28 cellular contexts compared by ENCODE assay signal in the genomic region with DNA sequence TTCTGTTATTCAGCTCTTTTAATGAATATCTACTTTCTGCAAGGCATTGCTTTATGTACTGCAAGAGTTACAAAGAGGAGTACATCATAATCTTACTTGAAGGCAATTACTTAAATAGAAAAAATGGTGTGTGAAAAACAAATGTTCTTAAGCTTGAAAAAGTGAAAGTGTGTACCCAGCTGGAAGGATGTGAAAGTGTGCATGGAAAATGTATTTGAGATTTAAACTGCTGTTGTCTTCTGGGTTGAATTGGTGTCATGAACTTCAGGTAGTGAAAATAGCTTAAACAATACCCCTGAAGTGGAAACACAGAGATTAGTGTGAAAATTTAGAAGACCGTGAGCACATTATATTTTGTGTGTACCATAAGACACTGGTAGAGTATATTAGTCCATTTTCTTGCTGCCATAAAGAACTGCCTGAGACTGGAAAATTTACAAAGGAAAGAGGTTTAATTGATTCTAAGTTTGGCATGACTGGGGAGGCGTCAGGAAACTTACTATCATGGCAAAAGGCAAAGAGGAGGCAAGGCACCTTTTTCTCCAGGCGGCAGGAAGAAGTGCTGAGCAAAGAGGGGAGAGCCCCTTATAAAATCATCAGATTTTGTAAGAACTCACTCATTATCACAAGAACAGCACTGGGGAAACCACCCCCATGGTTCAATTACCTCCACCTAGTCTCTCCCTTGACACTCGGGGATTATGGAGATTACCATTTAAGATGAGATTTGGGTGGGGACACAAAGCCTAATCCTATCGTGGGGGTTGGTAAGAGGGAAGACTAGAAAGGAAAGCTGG. TPM values are rescaled to one million over a fixed set of nuclear protein-coding genes. Genes with fewer than 3 reads are reported as not detected.
DNase-seq lines count a peak whose midpoint lies in the region; ATAC-seq lines count a peak whose summit lies in the region.
"Had no signal": no experiment of that assay in that cellular context is flagged by ENCODE, and none has a peak within 500 bp of the region (broad histone marks: within the 10 kb centered on the region; RNA-seq: fewer than 3 reads in every experiment).

No MANE protein-coding gene starts in this region.

- H3K27ac ChIP-seq in right cardiac atrium (ENCODE audit: low read length) = no peak overlapping the region
- H3K27ac ChIP-seq: pancreas, stomach, uterus, VCaP had no signal

- no peaks in the 10 kb centered on the region for H3K9me3 Mint-ChIP-seq in activated naive CD4-positive, alpha-beta T cell treated with anti-CD3 and anti-CD28 coated beads for 36 hours
- no peaks in the 10 kb centered on the region for H3K9me3 Mint-ChIP-seq in activated naive CD4-positive, alpha-beta T cell treated with anti-CD3 and anti-CD28 coated beads, Interleukin-2, amount 10 ng/mL, durations not matched to agents 7 days and 5 days
- H3K9me3 Mint-ChIP-seq in activated naive CD8-positive, alpha-beta T cell treated with anti-CD3 and anti-CD28 coated beads, Interleukin-2, amount 50 U/mL, for 24 hours = no peaks in the 10 kb centered on the region
- H3K9me3 Mint-ChIP-seq: neural crest cell had no signal

- H3K4me3 ChIP-seq in right cardiac atrium (ENCODE audit: low read length) = no peak overlapping the region
- H3K4me3 ChIP-seq: lung, pancreas, skin epidermis, stomach, uterus had no signal

- peak; percentile 10 for DNase-seq in activated naive CD4-positive, alpha-beta T cell treated with anti-CD3 and anti-CD28 coated beads for 36 hours
- no peak for DNase-seq in activated naive CD4-positive, alpha-beta T cell treated with anti-CD3 and anti-CD28 coated beads, Interleukin-2, amount 10 ng/mL, durations not matched to agents 7 days and 5 days
- DNase-seq in MV-4-11 (lab: John Stamatoyannopoulos, UW) = peak; percentile 22
- DNase-seq in activated naive CD8-positive, alpha-beta T cell treated with anti-CD3 and anti-CD28 coated beads, Interleukin-2, amount 50 U/mL, for 24 hours = no peak
- DNase-seq in stimulated activated CD4-positive, alpha-beta T cell treated with anti-CD3 and anti-CD28 coated beads, Interleukin-4, amount 100 ng/mL, for 1 hour = no peak
- no peak for DNase-seq in right cardiac atrium
- no peak for DNase-seq in NCI-H1417 treated with DMSO at 0.1 percent for 48 hours (lab: John Stamatoyannopoulos, UW)
- DNase-seq: activated CD8-positive, alpha-beta memory T cell treated with anti-CD3 and anti-CD28 coated beads, Interleukin-2, amount 50 U/mL, for 48 hours; activated effector memory CD4-positive, alpha-beta T cell treated with Interleukin-2 at 50 U/mL for 16 hours; central memory CD4-positive, alpha-beta T cell; cortex of kidney; DMS153; effector memory CD8-positive, alpha-beta T cell; immature natural killer cell; Kasumi-1; left cardiac atrium; NCI-H146; NCI-H2107; pancreas; retina; stomach; T1000; uterus had no signal

- ATAC-seq in activated naive CD8-positive, alpha-beta T cell treated with anti-CD3 and anti-CD28 coated beads, Interleukin-2, amount 50 U/mL, for 24 hours = peak; percentile 11
- no peak for ATAC-seq in right cardiac atrium
- ATAC-seq: effector memory CD8-positive, alpha-beta T cell; HCT116; left cardiac atrium; pancreas had no signal

- no peaks in the 10 kb centered on the region for H3K27me3 ChIP-seq in right cardiac atrium (ENCODE audit: control insufficient read depth, insufficient read depth)
- H3K27me3 ChIP-seq: pancreas, stomach, uterus had no signal

- peaks cover 4% of the 10 kb centered on the region for H3K4me1 ChIP-seq in right cardiac atrium (ENCODE audit: control insufficient read depth, insufficient read depth, low read length)
- H3K4me1 ChIP-seq: pancreas, uterus had no signal

- CTCF ChIA-PET in activated naive CD4-positive, alpha-beta T cell treated with anti-CD3 and anti-CD28 coated beads for 36 hours (lab: Charles Lee) = interaction anchor here (1.0 kb wide), 1 partner anchor 264 kb away, joined by 3 read pairs; no protein-coding TSS in a partner anchor
- CTCF ChIA-PET in activated naive CD4-positive, alpha-beta T cell treated with anti-CD3 and anti-CD28 coated beads, Interleukin-2, amount 10 ng/mL, durations not matched to agents 7 days and 5 days (lab: Charles Lee) = no interaction called here

- WGBS in right cardiac atrium = 71% methylated on average over 5 of the region's 5 CpGs

- peak overlapping the region; percentile 16 for H3K27ac Mint-ChIP-seq in activated naive CD4-positive, alpha-beta T cell treated with anti-CD3 and anti-CD28 coated beads for 36 hours
- no peak overlapping the region for H3K27ac Mint-ChIP-seq in activated naive CD4-positive, alpha-beta T cell treated with anti-CD3 and anti-CD28 coated beads, Interleukin-2, amount 10 ng/mL, durations not matched to agents 7 days and 5 days
- peak overlapping the region; percentile 24 for H3K27ac Mint-ChIP-seq in activated naive CD8-positive, alpha-beta T cell treated with anti-CD3 and anti-CD28 coated beads, Interleukin-2, amount 50 U/mL, for 24 hours
- H3K27ac Mint-ChIP-seq: effector memory CD8-positive, alpha-beta T cell; immature natural killer cell had no signal

- no peaks in the 10 kb centered on the region for H3K9me3 ChIP-seq in right cardiac atrium (ENCODE audit: control insufficient read depth, low read length)
- H3K9me3 ChIP-seq: pancreas, stomach, uterus had no signal

- H3K4me3 Mint-ChIP-seq in activated naive CD4-positive, alpha-beta T cell treated with anti-CD3 and anti-CD28 coated beads for 36 hours = no peak overlapping the region
- no peak overlapping the region for H3K4me3 Mint-ChIP-seq in activated naive CD4-positive, alpha-beta T cell treated with anti-CD3 and anti-CD28 coated beads, Interleukin-2, amount 10 ng/mL, durations not matched to agents 7 days and 5 days
- no peak overlapping the region for H3K4me3 Mint-ChIP-seq in activated naive CD8-positive, alpha-beta T cell treated with anti-CD3 and anti-CD28 coated beads, Interleukin-2, amount 50 U/mL, for 24 hours
- H3K4me3 Mint-ChIP-seq: effector memory CD8-positive, alpha-beta T cell; immature natural killer cell; neural crest cell had no signal

- peaks cover 15% of the 10 kb centered on the region for H3K4me1 Mint-ChIP-seq in activated naive CD4-positive, alpha-beta T cell treated with anti-CD3 and anti-CD28 coated beads for 36 hours (ENCODE audit: low read depth)
- peaks cover 6% of the 10 kb centered on the region for H3K4me1 Mint-ChIP-seq in activated naive CD4-positive, alpha-beta T cell treated with anti-CD3 and anti-CD28 coated beads, Interleukin-2, amount 10 ng/mL, durations not matched to agents 7 days and 5 days
- peaks cover 22% of the 10 kb centered on the region for H3K4me1 Mint-ChIP-seq in activated naive CD8-positive, alpha-beta T cell treated with anti-CD3 and anti-CD28 coated beads, Interleukin-2, amount 50 U/mL, for 24 hours
- H3K4me1 Mint-ChIP-seq: immature natural killer cell, neural crest cell had no signal

- no peaks in the 10 kb centered on the region for H3K36me3 Mint-ChIP-seq in activated naive CD4-positive, alpha-beta T cell treated with anti-CD3 and anti-CD28 coated beads for 36 hours (ENCODE audit: low read depth)
- no peaks in the 10 kb centered on the region for H3K36me3 Mint-ChIP-seq in activated naive CD4-positive, alpha-beta T cell treated with anti-CD3 and anti-CD28 coated beads, Interleukin-2, amount 10 ng/mL, durations not matched to agents 7 days and 5 days
- no peaks in the 10 kb centered on the region for H3K36me3 Mint-ChIP-seq in activated naive CD8-positive, alpha-beta T cell treated with anti-CD3 and anti-CD28 coated beads, Interleukin-2, amount 50 U/mL, for 24 hours (ENCODE audit: low read depth)
- H3K36me3 Mint-ChIP-seq: immature natural killer cell had no signal

- intact Hi-C loops in activated naive CD4-positive, alpha-beta T cell treated with anti-CD3 and anti-CD28 coated beads for 36 hours (cut with micrococcal nuclease) = loop anchor here (2.0 kb wide), 1 partner anchor 15 kb away; no protein-coding TSS in a partner anchor
- intact Hi-C loops in right cardiac atrium (cut with DNase I) = no loop called here

- peaks cover 5% of the 10 kb centered on the region for H3K27me3 Mint-ChIP-seq in activated naive CD4-positive, alpha-beta T cell treated with anti-CD3 and anti-CD28 coated beads for 36 hours (ENCODE audit: low read depth)
- H3K27me3 Mint-ChIP-seq in activated naive CD4-positive, alpha-beta T cell treated with anti-CD3 and anti-CD28 coated beads, Interleukin-2, amount 10 ng/mL, durations not matched to agents 7 days and 5 days = no peaks in the 10 kb centered on the region
- peaks cover 1% of the 10 kb centered on the region for H3K27me3 Mint-ChIP-seq in activated naive CD8-positive, alpha-beta T cell treated with anti-CD3 and anti-CD28 coated beads, Interleukin-2, amount 50 U/mL, for 24 hours

RNA-seq across cellular contexts. Expression of gene SCN2A, which starts 38.8 kb away (rescaled TPM):
- under 1 TPM; 0.10 to 0.14 TPM for total RNA-seq in activated naive CD4-positive, alpha-beta T cell treated with anti-CD3 and anti-CD28 coated beads for 36 hours
- total RNA-seq in right cardiac atrium = under 1 TPM; 0.14 to 0.76 (median 0.23) TPM
- polyA plus RNA-seq in right cardiac atrium = 0.02 TPM
- polyA plus RNA-seq: immature natural killer cell had no signal

Comparison
In these comparisons a context has a peak if more than half of its experiments do, and no peak if none do; other contexts are left out.
1. DNase-seq: peak in activated naive CD4-positive, alpha-beta T cell treated with anti-CD3 and anti-CD28 coated beads for 36 hours (single experiment) and MV-4-11 (single experiment); none in activated naive CD4-positive, alpha-beta T cell treated with anti-CD3 and anti-CD28 coated beads, Interleukin-2, amount 10 ng/mL, durations not matched to agents 7 days and 5 days (single experiment), activated naive CD8-positive, alpha-beta T cell treated with anti-CD3 and anti-CD28 coated beads, Interleukin-2, amount 50 U/mL, for 24 hours (single experiment), stimulated activated CD4-positive, alpha-beta T cell treated with anti-CD3 and anti-CD28 coated beads, Interleukin-4, amount 100 ng/mL, for 1 hour (single experiment), right cardiac atrium (0 of 3) and NCI-H1417 treated with DMSO at 0.1 percent for 48 hours (single experiment).